32 cellular contexts compared by ENCODE assay signal in the genomic region with DNA sequence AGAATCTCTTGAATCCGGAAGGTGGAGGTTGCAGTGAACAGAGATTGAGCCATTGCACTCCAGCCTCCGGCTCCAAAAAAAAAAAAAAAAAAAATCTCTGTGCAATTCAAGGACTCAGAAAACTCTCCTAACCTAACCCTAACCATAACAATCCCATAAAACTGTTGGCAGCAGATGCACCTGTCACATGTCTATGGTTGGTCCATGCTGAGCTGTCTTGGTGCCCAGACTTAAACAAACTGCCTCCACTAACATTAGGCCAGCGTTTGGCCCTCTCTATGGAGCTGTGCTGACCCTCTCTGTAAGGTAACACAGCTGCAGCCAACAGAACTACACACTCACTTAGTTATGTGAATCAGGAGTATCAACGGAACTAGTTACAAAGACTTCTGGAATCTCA.
"Had no signal": no experiment of that assay in that cellular context is flagged by ENCODE, and none has a peak within 500 bp of the region (broad histone marks: within the 10 kb centered on the region; RNA-seq: fewer than 3 reads in every experiment).

No MANE protein-coding gene starts in this region.

- H3K27me3 ChIP-seq: adrenal gland, body of pancreas, cardiac muscle cell had no signal

- H3K4me1 ChIP-seq: adrenal gland, body of pancreas had no signal

- H3K27ac ChIP-seq: adrenal gland, body of pancreas, cardiac muscle cell, VCaP had no signal

- H3K9me3 ChIP-seq: adrenal gland, body of pancreas had no signal

- H3K4me3 ChIP-seq: adrenal gland, body of pancreas, cardiac muscle cell had no signal

- H3K36me3 ChIP-seq: adrenal gland, cardiac muscle cell had no signal

- DNase-seq: activated B cell treated with CpG ODN at 0.5 μM for 24 hours; activated CD4-positive, alpha-beta memory T cell treated with anti-CD3 and anti-CD28 coated beads for 36 hours; activated CD4-positive, alpha-beta T cell treated with anti-CD3 and anti-CD28 coated beads for 4 hours; activated CD4-positive, alpha-beta T cell treated with anti-CD3 and anti-CD28 coated beads, Interleukin-2, amount 10 ng/mL, durations not matched to agents 24 days and 14 days; activated CD4-positive, alpha-beta T cell treated with anti-CD3 and anti-CD28 coated beads, Interleukin-2, amount 50 U/mL, for 1 hour; activated CD4-positive, alpha-beta T cell treated with anti-CD3 and anti-CD28 coated beads, Interleukin-2, amount 50 U/mL, for 4 hours; activated CD4-positive, CD25-positive, alpha-beta regulatory T cell treated with anti-CD3 and anti-CD28 coated beads, Interleukin-2, amount 50 U/mL, for 72 hours; activated CD8-positive, alpha-beta memory T cell treated with anti-CD3 and anti-CD28 coated beads, Interleukin-2, amount 50 U/mL, for 4 hours; activated CD8-positive, alpha-beta T cell treated with anti-CD3 and anti-CD28 coated beads for 36 hours; activated effector memory CD4-positive, alpha-beta T cell treated with anti-CD3 and anti-CD28 coated beads, Interleukin-2, amount 50 U/mL, for 16 hours; activated gamma-delta T cell treated with Interleukin-2 at 50 U/mL for 16 hours; activated naive CD4-positive, alpha-beta T cell; activated naive CD4-positive, alpha-beta T cell treated with anti-CD3 and anti-CD28 coated beads for 36 hours; activated naive CD4-positive, alpha-beta T cell treated with anti-CD3 and anti-CD28 coated beads, Interleukin-2, amount 50 U/mL, for 16 hours; activated naive CD8-positive, alpha-beta T cell treated with anti-CD3 and anti-CD28 coated beads for 36 hours; activated T-cell treated with anti-CD3 and anti-CD28 coated beads for 4 hours; activated T-cell treated with anti-CD3 and anti-CD28 coated beads, Interleukin-2, amount 50 U/mL, for 1 hour; activated T-cell treated with anti-CD3 and anti-CD28 coated beads, Interleukin-2, amount 50 U/mL, for 4 hours; activated T-cell treated with anti-CD3 and anti-CD28 coated beads, Interleukin-2, amount 50 U/mL, for 72 hours; adrenal gland; amniotic stem cell; aorta; body of pancreas; caudate nucleus; cerebellar nuclear complex; T-cell; T-helper 17 cell; T1000 had no signal

- ATAC-seq: activated CD8-positive, alpha-beta T cell treated with anti-CD3 and anti-CD28 coated beads for 36 hours; activated naive CD4-positive, alpha-beta T cell treated with anti-CD3 and anti-CD28 coated beads, Interleukin-2, amount 50 U/mL, for 72 hours; activated T-cell treated with anti-CD3 and anti-CD28 coated beads, Interleukin-2, amount 50 U/mL, for 4 hours; activated T-cell treated with anti-CD3 and anti-CD28 coated beads, Interleukin-2, amount 50 U/mL, for 72 hours; activated T-helper 17 cell treated with anti-CD3 and anti-CD28 coated beads, Interleukin-2, amount 50 U/mL, for 72 hours; body of pancreas; T-cell; T-helper 17 cell had no signal
